12 cellular contexts compared by ENCODE assay signal in the genomic region with DNA sequence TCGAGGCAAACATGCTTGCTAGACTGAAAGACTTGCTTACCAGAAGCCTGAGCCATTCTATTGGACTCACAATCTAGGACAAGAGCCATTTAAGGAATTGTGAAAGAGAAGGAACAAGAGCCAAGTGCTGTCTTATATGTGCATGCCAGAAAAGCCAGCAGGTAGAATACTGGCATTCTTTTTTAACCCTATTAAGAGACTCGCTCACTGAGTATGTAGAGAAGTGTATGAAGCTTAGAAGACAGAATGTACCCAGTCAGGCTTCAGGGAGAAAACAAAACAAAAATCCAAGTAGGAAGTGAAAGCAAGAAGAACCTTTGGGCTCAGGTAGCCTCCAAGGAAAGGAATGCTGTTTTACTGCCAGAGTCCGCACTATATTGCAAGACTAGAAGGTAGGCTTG.
DNase-seq lines count a peak whose midpoint lies in the region; ATAC-seq and TF ChIP-seq lines count a peak whose summit lies in the region.
"Had no signal": no experiment of that assay in that cellular context is flagged by ENCODE, and none has a peak within 500 bp of the region (broad histone marks: within the 10 kb centered on the region; RNA-seq: fewer than 3 reads in every experiment).

No MANE protein-coding gene starts in this region.

- peaks cover 54% of the 10 kb centered on the region for H3K36me3 Mint-ChIP-seq in central memory CD8-positive, alpha-beta T cell (ENCODE audit: insufficient read depth)

- DNase-seq in GM23248 (peak; percentile 52), hepatocyte (ENCODE audit: low spot score) (no peak), WERI-Rb-1 (no peak), hypothalamus (lab: John Stamatoyannopoulos, UW) (no peak), NCI-H2227 treated with DMSO at 0.1 percent for 48 hours (lab: John Stamatoyannopoulos, UW) (no peak)
- DNase-seq in central memory CD8-positive, alpha-beta T cell (ENCODE audit: low spot score in 2 of 2): no peak
- DNase-seq: activated CD4-positive, alpha-beta T cell treated with anti-CD3 and anti-CD28 coated beads, Interleukin-2, amount 10 ng/mL, durations not matched to agents 24 days and 14 days; effector CD4-positive, alpha-beta T cell; naive thymus-derived CD8-positive, alpha-beta T cell; NCI-H748 treated with DMSO at 0.1 percent for 48 hours had no signal

- no peaks in the 10 kb centered on the region for H4K20me1 ChIP-seq in GM23248 (ENCODE audit: insufficient read depth)
- no peaks in the 10 kb centered on the region for H4K20me1 ChIP-seq in hepatocyte (ENCODE audit: insufficient read depth, poor library complexity, severe bottlenecking)

- H3K27ac ChIP-seq in GM23248 (peak overlapping the region; percentile 85), hepatocyte (peak overlapping the region; percentile 93), rectal smooth muscle tissue (ENCODE audit: low read depth, low read length) (peak overlapping the region; percentile 98), WERI-Rb-1 (no peak overlapping the region)

- H3K36me3 ChIP-seq in GM23248 (ENCODE audit: low read depth) (peaks cover 18% of the 10 kb centered on the region), hepatocyte (replicated peaks; ENCODE audit: insufficient read depth, low read depth) (no peaks in the 10 kb centered on the region), rectal smooth muscle tissue (ENCODE audit: control insufficient read depth, insufficient read depth, low read length) (peaks cover 11% of the 10 kb centered on the region), WERI-Rb-1 (peaks cover 37% of the 10 kb centered on the region)

- H3K4me3 ChIP-seq in GM23248 (no peak overlapping the region), hepatocyte (no peak overlapping the region), rectal smooth muscle tissue (ENCODE audit: low read length) (no peak overlapping the region), WERI-Rb-1 (ENCODE audit: low read depth, low read length) (no peak overlapping the region)

- peak overlapping the region; percentile 29 for H3K27ac Mint-ChIP-seq in central memory CD8-positive, alpha-beta T cell (ENCODE audit: low read depth)
- H3K27ac Mint-ChIP-seq: activated CD4-positive, alpha-beta T cell treated with anti-CD3 and anti-CD28 coated beads, Interleukin-2, amount 10 ng/mL, durations not matched to agents 24 days and 14 days had no signal

- H3K79me2 ChIP-seq in GM23248 (ENCODE audit: insufficient read depth) (peaks cover 46% of the 10 kb centered on the region), hepatocyte (peaks cover 13% of the 10 kb centered on the region)

- H3K9me3 ChIP-seq in GM23248 (ENCODE audit: low read depth): no peaks in the 10 kb centered on the region
- no peaks in the 10 kb centered on the region for H3K9me3 ChIP-seq in hepatocyte (ENCODE audit: low read depth)
- no peaks in the 10 kb centered on the region for H3K9me3 ChIP-seq in WERI-Rb-1 (ENCODE audit: severe bottlenecking)

- peaks cover 24% of the 10 kb centered on the region for H3K4me1 Mint-ChIP-seq in central memory CD8-positive, alpha-beta T cell

- H3K4me1 ChIP-seq in GM23248 (ENCODE audit: insufficient read depth) (peaks cover 34% of the 10 kb centered on the region), hepatocyte (ENCODE audit: insufficient read depth) (peaks cover 29% of the 10 kb centered on the region), rectal smooth muscle tissue (ENCODE audit: control insufficient read depth, insufficient read depth, low read length) (peaks cover 40% of the 10 kb centered on the region)

- no peak for ATAC-seq in central memory CD8-positive, alpha-beta T cell (replicated peaks; ENCODE audit: extremely low read depth, poor library complexity, severe bottlenecking)
- ATAC-seq in HG02623 (IDR thresholded peaks at IDR 0.05; ENCODE audit: unreplicated experiment): no peak
- ATAC-seq: naive thymus-derived CD8-positive, alpha-beta T cell had no signal

- 95 to 99% methylated on average over 3 of the region's 3 CpGs for WGBS in GM23248 (ENCODE audit: low coverage in 1 of 2, low lambda C conversion rate in 2 of 2, missing lambda C conversion rate in 2 of 2), 2 experiments
- 80% methylated on average over 3 of the region's 3 CpGs for WGBS in hepatocyte (ENCODE audit: low lambda C conversion rate, missing lambda C conversion rate)

- no peak overlapping the region for H3K4me3 Mint-ChIP-seq in central memory CD8-positive, alpha-beta T cell
- H3K4me3 Mint-ChIP-seq: activated CD4-positive, alpha-beta T cell treated with anti-CD3 and anti-CD28 coated beads, Interleukin-2, amount 10 ng/mL, durations not matched to agents 24 days and 14 days; naive thymus-derived CD8-positive, alpha-beta T cell had no signal

- H3K27me3 ChIP-seq in GM23248 (replicated peaks; ENCODE audit: insufficient read depth) (no peaks in the 10 kb centered on the region), hepatocyte (no peaks in the 10 kb centered on the region), rectal smooth muscle tissue (ENCODE audit: control insufficient read depth, insufficient read depth, low read length) (no peaks in the 10 kb centered on the region), WERI-Rb-1 (ENCODE audit: insufficient read depth, low read depth, severe bottlenecking) (no peaks in the 10 kb centered on the region)

- H3K9me2 ChIP-seq in GM23248 (ENCODE audit: insufficient read depth) (no peaks in the 10 kb centered on the region), hepatocyte (replicated peaks; ENCODE audit: insufficient read depth) (no peaks in the 10 kb centered on the region)

- H3K4me2 ChIP-seq in GM23248 (ENCODE audit: unreplicated experiment): peak overlapping the region; percentile 15
- peak overlapping the region; percentile 10 for H3K4me2 ChIP-seq in hepatocyte

- H3F3A ChIP-seq in GM23248 (ENCODE audit: insufficient read depth): peaks cover 34% of the 10 kb centered on the region

- no peak overlapping the region for H3K9ac ChIP-seq in GM23248
- H3K9ac ChIP-seq in rectal smooth muscle tissue (ENCODE audit: low read length): no peak overlapping the region

- H3K9me3 Mint-ChIP-seq in central memory CD8-positive, alpha-beta T cell: no peaks in the 10 kb centered on the region
- H3K9me3 Mint-ChIP-seq: activated CD4-positive, alpha-beta T cell treated with anti-CD3 and anti-CD28 coated beads, Interleukin-2, amount 10 ng/mL, durations not matched to agents 24 days and 14 days; naive thymus-derived CD8-positive, alpha-beta T cell had no signal

- in situ Hi-C loops in GM23248 (cut with MboI): no loop called here

- no peaks in the 10 kb centered on the region for H3K27me3 Mint-ChIP-seq in central memory CD8-positive, alpha-beta T cell
- H3K27me3 Mint-ChIP-seq: activated CD4-positive, alpha-beta T cell treated with anti-CD3 and anti-CD28 coated beads, Interleukin-2, amount 10 ng/mL, durations not matched to agents 24 days and 14 days; naive thymus-derived CD8-positive, alpha-beta T cell had no signal

- no peak overlapping the region for H2AFZ ChIP-seq in GM23248
- no peak overlapping the region for H2AFZ ChIP-seq in hepatocyte

- TF ChIP-seq CTCF in hepatocyte (IDR thresholded peaks at IDR 0.05; ENCODE audit: poor library complexity) (no peak), WERI-Rb-1 (IDR thresholded peaks at IDR 0.05; ENCODE audit: low read depth, low read length) (no peak)
